In genomic region chr1:154182342-154183044, GRCh38 we compare ENCODE assay signal across 1 cellular context.
TF ChIP-seq lines count a peak whose summit lies in the region.

No MANE protein-coding gene starts in this region.

TF ChIP-seq in HepG2, 621 proteins besides CTCF, POLR2A, EP300 and RAD21 (continues in another document):
- TF ChIP-seq ELK4 (CRISPR knock-in tag; IDR thresholded peaks at IDR 0.05; ENCODE audit: borderline replicate concordance) (peak; percentile 14; the same call in 1 of the 2 replicates), ZNF558 (CRISPR knock-in tag; IDR thresholded peaks at IDR 0.05; ENCODE audit: borderline replicate concordance) (no peak; the same call in 1 of the 2 replicates), TOE1 (CRISPR knock-in tag; IDR thresholded peaks at IDR 0.05) (no peak), ZNF224 (CRISPR knock-in tag; IDR thresholded peaks at IDR 0.05) (no peak; the same call in 1 of the 2 replicates), WIZ (CRISPR knock-in tag; IDR thresholded peaks at IDR 0.05) (0 out of 2 replicates have a peak, but pooled peaks have one; percentile 28), UBTF (CRISPR knock-in tag; IDR thresholded peaks at IDR 0.05) (peak; percentile 9), ATF5 (CRISPR knock-in tag; IDR thresholded peaks at IDR 0.05; ENCODE audit: low read depth) (0 out of 2 replicates have a peak, but pooled peaks have one; percentile 30), ZNF407 (CRISPR knock-in tag; IDR thresholded peaks at IDR 0.05; ENCODE audit: not compliant biosample characterization) (peak; percentile 62), SMAD9 (CRISPR knock-in tag; IDR thresholded peaks at IDR 0.05) (no peak), CC2D1A (CRISPR knock-in tag; IDR thresholded peaks at IDR 0.05) (no peak), ZBTB44 (CRISPR knock-in tag; IDR thresholded peaks at IDR 0.05) (no peak), ZNF687 (CRISPR knock-in tag; IDR thresholded peaks at IDR 0.05) (peak; percentile 37), MAFK (conservative IDR thresholded peaks at IDR 0.05 in 1 of 2, IDR thresholded peaks at IDR 0.05 in 1 of 2; ENCODE audit: low read length in 2 of 2) (no peak), MAX (IDR thresholded peaks at IDR 0.05) (peak; percentile 60; the same call in 1 of the 2 replicates), ZNF878 (CRISPR knock-in tag; IDR thresholded peaks at IDR 0.05) (no peak), ZBTB43 (CRISPR knock-in tag; conservative IDR thresholded peaks at IDR 0.05) (no peak), ZNF749 (CRISPR knock-in tag; IDR thresholded peaks at IDR 0.05; ENCODE audit: borderline replicate concordance) (no peak; the same call in 1 of the 2 replicates), ZNF446 (CRISPR knock-in tag; IDR thresholded peaks at IDR 0.05) (peak; percentile 20; the same call in 1 of the 2 replicates), ZNF891 (CRISPR knock-in tag; IDR thresholded peaks at IDR 0.05) (peak; percentile 3; the same call in 1 of the 2 replicates), GRHL1 (CRISPR knock-in tag; conservative IDR thresholded peaks at IDR 0.05) (no peak), ZNF382 (CRISPR knock-in tag; IDR thresholded peaks at IDR 0.05; ENCODE audit: borderline replicate concordance) (no peak), ONECUT2 (CRISPR knock-in tag; IDR thresholded peaks at IDR 0.05) (0 out of 2 replicates have a peak, but pooled peaks have one; percentile 4)
